In the genomic region with DNA sequence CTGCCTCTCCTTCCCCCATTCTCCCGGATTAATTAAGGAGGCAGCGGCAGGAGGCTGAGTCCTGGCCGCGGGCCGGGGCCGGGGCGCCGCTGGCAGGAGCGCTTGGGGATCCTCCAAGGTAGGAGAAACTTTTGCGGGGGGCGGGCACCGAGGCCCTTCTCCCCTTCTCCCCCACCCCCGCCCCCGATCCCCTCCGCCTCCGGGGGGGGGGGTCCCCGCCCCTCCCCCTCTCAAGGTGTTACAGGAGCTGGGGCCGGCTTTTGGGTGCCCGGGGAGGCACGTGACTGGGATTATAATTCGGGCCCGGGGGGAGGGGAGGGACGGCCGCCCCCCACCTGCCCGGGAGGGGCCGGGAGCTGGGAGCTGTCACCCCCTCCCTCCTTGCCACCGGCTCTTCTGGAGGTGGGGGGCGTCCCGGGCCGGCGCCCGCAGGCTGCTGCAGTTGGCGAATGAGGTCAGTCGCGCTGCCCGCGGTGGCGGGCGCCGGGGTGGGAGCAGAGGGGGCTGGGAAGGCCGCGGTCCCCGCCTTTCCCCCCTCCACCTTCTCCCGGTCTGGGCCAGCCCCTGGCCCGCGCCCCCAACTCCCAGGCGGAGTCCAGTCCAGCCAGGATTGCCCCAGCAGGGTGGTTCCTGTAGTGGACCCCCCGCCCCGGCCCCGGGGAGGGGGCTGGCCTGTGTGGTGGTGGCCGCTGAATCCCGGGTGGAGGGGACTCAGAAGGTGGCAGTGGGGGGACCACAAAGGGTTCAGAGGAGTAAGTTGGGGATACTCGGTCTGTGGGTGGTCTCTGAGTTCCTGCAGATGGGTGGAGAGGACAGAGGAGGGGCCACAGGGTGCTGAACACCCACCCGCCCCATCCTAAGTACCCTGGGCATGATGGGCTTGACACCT, we compare ENCODE assay signal across 9 cellular contexts. TPM values are rescaled to one million over a fixed set of nuclear protein-coding genes. Genes with fewer than 3 reads are reported as not detected.
DNase-seq lines count a peak whose midpoint lies in the region; ATAC-seq and TF ChIP-seq lines count a peak whose summit lies in the region.
"Had no signal": no experiment of that assay in that cellular context is flagged by ENCODE, and none has a peak within 500 bp of the region (broad histone marks: within the 10 kb centered on the region; RNA-seq: fewer than 3 reads in every experiment).

No MANE protein-coding gene starts in this region.

- H3K79me2 ChIP-seq in PC-9 (ENCODE audit: low read depth), result peaks cover 25% of the 10 kb centered on the region

- intact Hi-C loops in Caco-2 (cut with micrococcal nuclease; ENCODE audit: unreplicated experiment), result no loop called here
- intact Hi-C loops in PC-9 (cut with micrococcal nuclease; ENCODE audit: unreplicated experiment), result loop anchor here (5.0 kb wide), 1 partner anchor 183 kb away; no protein-coding TSS in a partner anchor
- intact Hi-C loops in vagina (cut with DNase I), result loop anchor here (10.0 kb wide), 1 partner anchor 200 kb away; a partner anchor contains a TSS

- TF ChIP-seq CTCF in Caco-2 (IDR thresholded peaks at IDR 0.05; ENCODE audit: insufficient read depth in 1 of 2, low read depth in 1 of 2, low read length in 1 of 2, severe bottlenecking in 1 of 2, unreplicated experiment in 1 of 2), result no peak
- TF ChIP-seq CTCF in PC-9 (conservative IDR thresholded peaks at IDR 0.05), result no peak
- no peak for TF ChIP-seq CTCF in vagina (IDR thresholded peaks at IDR 0.05)

- CTCF ChIA-PET in Caco-2 (lab: Charles Lee), result interaction anchor here (0.7 kb wide), 1 partner anchor 112 kb away, joined by 5 read pairs; no protein-coding TSS in a partner anchor
- CTCF ChIA-PET in PC-9 (lab: Charles Lee), result interaction anchor here (0.6 kb wide), 1 partner anchor 84 kb away, joined by 4 read pairs; no protein-coding TSS in a partner anchor

- H3K4me3 ChIP-seq in Caco-2 (ENCODE audit: low read depth, low read length), result peak overlapping the region; percentile 81
- H3K4me3 ChIP-seq in PC-9, result peak overlapping the region; percentile 59
- H3K4me3 ChIP-seq in ectodermal cell (ENCODE audit: insufficient read depth, low read depth, low read length), result peak overlapping the region; percentile 68
- H3K4me3 ChIP-seq in muscle layer of duodenum (ENCODE audit: low read depth in 1 of 2, low read length in 2 of 2), result peak overlapping the region; percentile 34 to 65
- H3K4me3 ChIP-seq in vagina, result peak overlapping the region; percentile 71 to 96

- no peaks in the 10 kb centered on the region for H3K27me3 Mint-ChIP-seq in Caco-2 (ENCODE audit: insufficient read depth, unreplicated experiment)

- peak overlapping the region; percentile 65 for H3K27ac Mint-ChIP-seq in Caco-2 (ENCODE audit: unreplicated experiment)

- peak overlapping the region; percentile 73 for H3K4me3 Mint-ChIP-seq in Caco-2 (ENCODE audit: unreplicated experiment)

- H3K9me3 ChIP-seq in Caco-2 (no peaks in the 10 kb centered on the region), PC-9 (ENCODE audit: insufficient read depth, low read depth) (no peaks in the 10 kb centered on the region), ectodermal cell (ENCODE audit: control insufficient read depth, low read length) (no peaks in the 10 kb centered on the region), muscle layer of duodenum (ENCODE audit: control insufficient read depth in 1 of 2, low read length in 2 of 2) (no peaks in the 10 kb centered on the region), vagina (no peaks in the 10 kb centered on the region)

- H3K27me3 ChIP-seq in Caco-2 (replicated peaks; ENCODE audit: control insufficient read depth, insufficient read depth, low read length) (no peaks in the 10 kb centered on the region), PC-9 (ENCODE audit: insufficient read depth, low read depth) (no peaks in the 10 kb centered on the region), ectodermal cell (ENCODE audit: control insufficient read depth, insufficient read depth, low read length, poor library complexity, severe bottlenecking) (no peaks in the 10 kb centered on the region), muscle layer of duodenum (ENCODE audit: low read depth, low read length) (no peaks in the 10 kb centered on the region), vagina (no peaks in the 10 kb centered on the region)

- H3K36me3 Mint-ChIP-seq in Caco-2 (ENCODE audit: insufficient read depth, unreplicated experiment), result peaks cover 18% of the 10 kb centered on the region

- WGBS in ectodermal cell, 2 experiments, result 1 to 2% methylated on average over 49 to 50 of the region's 54 CpGs

- TF ChIP-seq POLR2A in vagina (IDR thresholded peaks at IDR 0.05) (no peak), GM18505 (IDR thresholded peaks at IDR 0.05; ENCODE audit: borderline replicate concordance, extremely low read depth, insufficient read depth, insufficient read length) (no peak)

- H3K4me1 Mint-ChIP-seq in Caco-2 (ENCODE audit: low read depth, unreplicated experiment), result peaks cover 27% of the 10 kb centered on the region

- H3K27ac ChIP-seq in PC-9 (no peak overlapping the region), ectodermal cell (ENCODE audit: insufficient read depth, low read depth, low read length, poor library complexity, severe bottlenecking) (peak overlapping the region; percentile 30), muscle layer of duodenum (ENCODE audit: low read length) (peak overlapping the region; percentile 60), vagina (peak overlapping the region; percentile 97)

- H3K9me3 Mint-ChIP-seq in Caco-2 (ENCODE audit: unreplicated experiment), result no peaks in the 10 kb centered on the region
- H3K9me3 Mint-ChIP-seq: IgD-negative memory B cell had no signal

- no peak for ATAC-seq in GM18505 (IDR thresholded peaks at IDR 0.05; ENCODE audit: unreplicated experiment)

- no peaks in the 10 kb centered on the region for H3K9me2 ChIP-seq in PC-9 (ENCODE audit: insufficient read depth)

- peaks cover 29% of the 10 kb centered on the region for H3K4me1 ChIP-seq in Caco-2
- peaks cover 7% of the 10 kb centered on the region for H3K4me1 ChIP-seq in PC-9 (replicated peaks; ENCODE audit: insufficient read depth)
- H3K4me1 ChIP-seq in ectodermal cell (ENCODE audit: control insufficient read depth, insufficient read depth, low read length), result no peaks in the 10 kb centered on the region
- peaks cover 0 to 11% of the 10 kb centered on the region in 2 donors for H3K4me1 ChIP-seq in muscle layer of duodenum (ENCODE audit: control insufficient read depth in 1 of 2, insufficient read depth in 2 of 2, low read length in 2 of 2)
- peaks cover 31% of the 10 kb centered on the region for H3K4me1 ChIP-seq in vagina

- no TSS peak for BruUV-seq in Caco-2 (replicated peaks; lab: Mats Ljungman, UMichigan)
- no TSS peak for BruUV-seq in PC-9 (replicated peaks; lab: Mats Ljungman, UMichigan)

- peak in 1 of 2 experiments; percentile 30 for DNase-seq in Caco-2
- no peak for DNase-seq in PC-9
- no peak for DNase-seq in vagina (ENCODE audit: extremely low spot score in 2 of 2)
- DNase-seq in T1000 (lab: John Stamatoyannopoulos, UW), result no peak
- no peak for DNase-seq in AML-193 (lab: John Stamatoyannopoulos, UW)

- H3F3A ChIP-seq in PC-9 (ENCODE audit: insufficient read depth, low read depth), result peaks cover 14% of the 10 kb centered on the region

- H4K20me1 ChIP-seq in PC-9 (ENCODE audit: insufficient read depth), result no peaks in the 10 kb centered on the region

- H3K36me3 ChIP-seq in Caco-2 (ENCODE audit: control insufficient read depth, insufficient read depth, low read length), result no peaks in the 10 kb centered on the region; the same call in 1 of the 2 replicates
- no peaks in the 10 kb centered on the region for H3K36me3 ChIP-seq in PC-9 (ENCODE audit: low read depth)
- no peaks in the 10 kb centered on the region for H3K36me3 ChIP-seq in ectodermal cell (ENCODE audit: control insufficient read depth, insufficient read depth, low read length)
- no peaks in the 10 kb centered on the region for H3K36me3 ChIP-seq in muscle layer of duodenum (ENCODE audit: control insufficient read depth in 1 of 2, insufficient read depth in 2 of 2, low read length in 2 of 2)
- H3K36me3 ChIP-seq in vagina, result no peaks in the 10 kb centered on the region

- peak overlapping the region; percentile 76 for H3K4me2 ChIP-seq in PC-9

- POLR2A ChIA-PET in Caco-2 (lab: Charles Lee) (interaction anchor here (0.6 kb wide), 1 partner anchor 96 kb away, joined by 6 read pairs; no protein-coding TSS in a partner anchor), PC-9 (lab: Charles Lee; ENCODE audit: unreplicated experiment) (no interaction called here)

- H2AFZ ChIP-seq in PC-9, result no peak overlapping the region

RNA-seq across cellular contexts. Expression of a gene that starts 0.6 kb away (rescaled TPM):
- total RNA-seq in Caco-2 (2022) (53.6 and 54.6 TPM in 2 replicates), PC-9 (2021) (44.0 and 46.7 TPM in 2 replicates), vagina (33.6 TPM)
- 86.9 TPM for polyA plus RNA-seq in ectodermal cell (2013, experiment 1 of 4)
- polyA plus RNA-seq in ectodermal cell (2013, experiment 2 of 4), result 89.2 TPM
- 65.6 TPM for polyA plus RNA-seq in ectodermal cell (2013, experiment 3 of 4)
- polyA plus RNA-seq in ectodermal cell (2013, experiment 4 of 4), result 57.9 TPM
- polyA plus RNA-seq: IgD-negative memory B cell had no signal
